8 cellular contexts compared by ENCODE assay signal in genomic region chr5:73565166-73565968, GRCh38. TPM values are rescaled to one million over a fixed set of nuclear protein-coding genes. Genes with fewer than 3 reads are reported as not detected.
DNase-seq lines count a peak whose midpoint lies in the region; ATAC-seq, FAIRE-seq and TF ChIP-seq lines count a peak whose summit lies in the region.

ANKRA2 (minus strand) TSS chr5:73565639; CDS start chr5:73562881, 2,758 bp downstream.
UTP15 (plus strand) TSS chr5:73565743; CDS start chr5:73567345, 1,602 bp downstream.

- H3K27ac ChIP-seq in adrenal gland (peak within 1 kb of the TSS; percentile 87 to 93 (median 87)), trophoblast cell (ENCODE audit: low read depth, low read length) (peak within 1 kb of the TSS; percentile 72), transverse colon (peak within 1 kb of the TSS; percentile 92 to 98 (median 96))

- in situ Hi-C loops in transverse colon (cut with MboI; ENCODE audit: low pct_ligation_motif_present in 1 of 4, low pct_unique_long_range_greater_than_20kb in 1 of 4, low sequenced_read_pairs in 3 of 4), result loop anchor here in 1 of 4 donors (25.0 kb wide), 1 partner anchor 1947 kb away; the partner anchor contains the start of genes CERT1 and POLK

- peaks cover 7% of the 10 kb centered on the region for H3K79me2 ChIP-seq in trophoblast cell (ENCODE audit: control insufficient read depth, insufficient read depth, low read length, poor library complexity)

- peak within 1 kb of the TSS; percentile 80 for H2BK120ac ChIP-seq in trophoblast cell (ENCODE audit: insufficient read depth, low read length, poor library complexity)

- TF ChIP-seq POLR2A in GM12892 (IDR thresholded peaks at IDR 0.05; ENCODE audit: low read depth, low read length), result peak; percentile 82; the same call in 1 of the 2 replicates
- peak; percentile 37 to 73 for TF ChIP-seq POLR2A in adrenal gland (IDR thresholded peaks at IDR 0.05)
- TF ChIP-seq POLR2A in transverse colon (IDR thresholded peaks at IDR 0.05), result peak; percentile 63

- H3K4me1 ChIP-seq in adrenal gland (replicated peaks in 1 of 2) (peaks cover 22 to 37% of the 10 kb centered on the region in 2 donors), trophoblast cell (ENCODE audit: control insufficient read depth in 1 of 2, insufficient read depth in 2 of 2, low read length in 2 of 2) (no peaks in the 10 kb centered on the region), transverse colon (peaks cover 5 to 42% (median 22%) of the 10 kb centered on the region in 4 donors)

- WGBS in adrenal gland, 4 donors, result 0 to 1% (median 0%) methylated on average over 30 to 60 of the region's 60 CpGs
- no CpG with 5 or more reads among the region's 60 CpGs for WGBS in trophoblast cell (ENCODE audit: extremely low coverage, insufficient coverage, insufficient read length)
- WGBS in transverse colon (ENCODE audit: low coverage in 1 of 2), 2 donors, result 0% methylated on average over 53 of the region's 60 CpGs; no CpG with 5 or more reads in 1 of the 2 donors

- intact Hi-C loops in adrenal gland (cut with DNase I), result no loop called here
- intact Hi-C loops in cardiac septum (cut with DNase I), result no loop called here
- intact Hi-C loops in transverse colon (cut with DNase I; ENCODE audit: low total_unique reads), result no loop called here

- no peak for TF ChIP-seq EP300 in transverse colon (IDR thresholded peaks at IDR 0.05; ENCODE audit: low read depth)

- TF ChIP-seq CTCF in adrenal gland (IDR thresholded peaks at IDR 0.05) (no peak), transverse colon (IDR thresholded peaks at IDR 0.05) (peak in 1 of 5 experiments; percentile 10)

- H3K36me3 ChIP-seq in adrenal gland (replicated peaks in 1 of 2), result peaks cover 0 to 21% of the 10 kb centered on the region in 2 donors
- H3K36me3 ChIP-seq in trophoblast cell (ENCODE audit: control insufficient read depth in 1 of 2, insufficient read depth in 2 of 2, low read length in 2 of 2), result peaks cover 0 to 2% of the 10 kb centered on the region in 2 experiments
- H3K36me3 ChIP-seq in transverse colon, result peaks cover 0 to 21% (median 4%) of the 10 kb centered on the region in 4 donors

- peak; percentile 93 for ATAC-seq in HG02852 (IDR thresholded peaks at IDR 0.05; ENCODE audit: unreplicated experiment)

- H4K12ac ChIP-seq in trophoblast cell (ENCODE audit: low read depth, low read length), result peak within 1 kb of the TSS; percentile 99

- peak within 1 kb of the TSS; percentile 76 for H3K4me2 ChIP-seq in trophoblast cell (ENCODE audit: low read length)

- no peak within 1 kb of the TSS for H2BK12ac ChIP-seq in trophoblast cell (ENCODE audit: low read length)

- peak within 1 kb of the TSS; percentile 95 for H3K9ac ChIP-seq in trophoblast cell (ENCODE audit: low read length)

- H3K27me3 ChIP-seq in adrenal gland, result no peaks in the 10 kb centered on the region
- no peaks in the 10 kb centered on the region for H3K27me3 ChIP-seq in trophoblast cell (ENCODE audit: insufficient read depth, low read length)
- H3K27me3 ChIP-seq in transverse colon, result no peaks in the 10 kb centered on the region

- H3K23ac ChIP-seq in trophoblast cell (ENCODE audit: low read length), result no peak within 1 kb of the TSS

- H2BK5ac ChIP-seq in trophoblast cell (ENCODE audit: low read depth, low read length, poor library complexity), result peak within 1 kb of the TSS; percentile 89

- H2AFZ ChIP-seq in trophoblast cell (ENCODE audit: insufficient read depth, low read length, poor library complexity), result peak within 1 kb of the TSS; percentile 99

- peak within 1 kb of the TSS; percentile 90 for H4K91ac ChIP-seq in trophoblast cell (ENCODE audit: low read depth, low read length)

- H3K4me3 ChIP-seq in adrenal gland (peak within 1 kb of the TSS; percentile 6 to 96 (median 74)), trophoblast cell (ENCODE audit: low read depth, low read length) (peak within 1 kb of the TSS; percentile 96), transverse colon (peak within 1 kb of the TSS; percentile 61 to 80 (median 76))

- peak within 1 kb of the TSS; percentile 86 for H3K18ac ChIP-seq in trophoblast cell (ENCODE audit: low read length)

- H3K14ac ChIP-seq in trophoblast cell (ENCODE audit: low read length), result peak within 1 kb of the TSS; percentile 94

- no peak within 1 kb of the TSS for H2AK5ac ChIP-seq in trophoblast cell (ENCODE audit: low read length)

- H3K9me3 ChIP-seq in adrenal gland (replicated peaks in 1 of 3), result no peaks in the 10 kb centered on the region
- no peaks in the 10 kb centered on the region for H3K9me3 ChIP-seq in trophoblast cell (ENCODE audit: insufficient read depth, low read depth, low read length)
- H3K9me3 ChIP-seq in transverse colon, result no peaks in the 10 kb centered on the region

- H4K8ac ChIP-seq in trophoblast cell (ENCODE audit: low read depth, low read length), result peak within 1 kb of the TSS; percentile 99

- peak within 1 kb of the TSS; percentile 89 for H3K4ac ChIP-seq in trophoblast cell (ENCODE audit: low read depth, low read length)

- H3K79me1 ChIP-seq in trophoblast cell (ENCODE audit: low read length), result peaks cover 5% of the 10 kb centered on the region

- DNase-seq in GM12892 (ENCODE audit: insufficient read length), result peak; percentile 46
- DNase-seq in NCI-H146 (lab: John Stamatoyannopoulos, UW), result peak; percentile 96
- DNase-seq in T-helper 1 cell, result peak; percentile 95 to 99 (median 97)
- peak; percentile 99 to 100 (median 99) for DNase-seq in adrenal gland
- DNase-seq in cardiac septum (ENCODE audit: low spot score), result peak; percentile 99
- DNase-seq in trophoblast cell, result peak; percentile 99 to 100
- DNase-seq in transverse colon, result peak; percentile 100

- FAIRE-seq in GM12892 (lab: Jason Lieb, UNC), result peak; percentile 99

RNA-seq across cellular contexts. Expression of gene ANKRA2, which starts in this region (rescaled TPM):
- polyA plus RNA-seq in GM12892 (2012; ENCODE audit: missing spikeins), result 25.5 TPM
- total RNA-seq in adrenal gland (10 to 100 TPM; 14.3 to 36.1 (median 27.6) TPM), cardiac septum (9.6 TPM), transverse colon (10 to 100 TPM; 17.6 to 50.9 (median 22.2) TPM)
- 10 to 100 TPM; 19.6 to 35.8 (median 22.0) TPM for polyA plus RNA-seq in adrenal gland
- 17.5 and 17.9 TPM in 2 replicates for polyA plus RNA-seq in trophoblast cell (2013)

RNA-seq across cellular contexts. Expression of gene UTP15, which starts in this region (rescaled TPM):
- 17.1 TPM for polyA plus RNA-seq in GM12892 (2012; ENCODE audit: missing spikeins)
- total RNA-seq in adrenal gland (10 to 100 TPM in 6 of 8 donors, 1 to 10 TPM in 2; 6.2 to 30.2 (median 16.9) TPM), cardiac septum (11.6 TPM), transverse colon (10 to 100 TPM in 3 of 4 donors, 1 to 10 TPM in 1; 6.7 to 69.3 (median 23.3) TPM)
- 10 to 100 TPM in 1 of 3 donors, 1 to 10 TPM in 2; 4.2 to 19.2 (median 5.1) TPM for polyA plus RNA-seq in adrenal gland
- 10.4 and 10.8 TPM in 2 replicates for polyA plus RNA-seq in trophoblast cell (2013)

Comparison
In these comparisons a context has a peak if more than half of its experiments do, and no peak if none do; other contexts are left out.
1. Peak in every context shown above with its lines: DNase-seq, ATAC-seq, H3K4me3 ChIP-seq and H3K27ac ChIP-seq.
2. DNase-seq: peak in every context shown above with its lines; median percentile 100 in transverse colon; 100 in trophoblast cell; 99 in adrenal gland; 99 in cardiac septum; 97 in T-helper 1 cell; 96 in NCI-H146; 46 in GM12892.